27 cellular contexts compared by ENCODE assay signal in the genomic region with DNA sequence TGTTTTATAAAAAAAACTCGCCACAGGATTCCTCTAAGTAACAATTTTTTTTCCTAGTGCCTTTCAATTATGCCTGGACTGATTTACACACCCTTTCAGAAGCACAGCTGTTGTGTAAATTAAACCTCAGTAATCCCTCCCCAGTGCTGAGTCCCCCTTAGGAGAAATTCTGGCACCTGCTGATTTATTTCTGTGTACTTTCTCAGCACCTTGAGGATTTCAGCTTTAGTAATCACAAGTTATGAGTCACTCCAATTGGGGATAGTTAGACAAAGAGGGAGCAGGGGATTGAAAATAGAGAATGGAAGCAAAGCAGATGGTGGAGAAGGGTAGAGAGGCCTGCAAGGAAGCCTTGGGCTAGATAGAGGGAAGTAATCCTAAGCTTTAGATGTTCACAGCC.
DNase-seq lines count a peak whose midpoint lies in the region; ATAC-seq and TF ChIP-seq lines count a peak whose summit lies in the region.
"Had no signal": no experiment of that assay in that cellular context is flagged by ENCODE, and none has a peak within 500 bp of the region (broad histone marks: within the 10 kb centered on the region; RNA-seq: fewer than 3 reads in every experiment).

No MANE protein-coding gene starts in this region.

- no peaks in the 10 kb centered on the region for H3K9me3 ChIP-seq in RWPE2 (ENCODE audit: severe bottlenecking)
- H3K9me3 ChIP-seq: gastroesophageal sphincter had no signal

- no peak overlapping the region for H3K27ac Mint-ChIP-seq in mesothelial cell of epicardium
- H3K27ac Mint-ChIP-seq: activated naive CD8-positive, alpha-beta T cell treated with anti-CD3 and anti-CD28 coated beads, Interleukin-2, amount 10 ng/mL, durations not matched to agents 7 days and 5 days; CD8-positive, alpha-beta memory T cell; memory B cell; stimulated activated naive CD8-positive, alpha-beta T cell treated with anti-CD3 and anti-CD28 coated beads, Interleukin-15, amount 100 ng/mL, for 72 hours; T-cell had no signal

- H3K4me1 Mint-ChIP-seq in mesothelial cell of epicardium: peaks cover 7% of the 10 kb centered on the region
- H3K4me1 Mint-ChIP-seq: activated naive CD8-positive, alpha-beta T cell treated with anti-CD3 and anti-CD28 coated beads, Interleukin-2, amount 10 ng/mL, durations not matched to agents 7 days and 5 days; CD8-positive, alpha-beta memory T cell; naive B cell; stimulated activated naive CD8-positive, alpha-beta T cell treated with anti-CD3 and anti-CD28 coated beads, Interleukin-15, amount 100 ng/mL, for 72 hours; T-cell had no signal

- no peaks in the 10 kb centered on the region for H3K36me3 Mint-ChIP-seq in mesothelial cell of epicardium
- H3K36me3 Mint-ChIP-seq: activated naive CD8-positive, alpha-beta T cell treated with anti-CD3 and anti-CD28 coated beads, Interleukin-2, amount 10 ng/mL, durations not matched to agents 7 days and 5 days; naive B cell; T-cell had no signal

- TF ChIP-seq CTCF in RWPE2 (IDR thresholded peaks at IDR 0.05; ENCODE audit: poor library complexity, severe bottlenecking): no peak
- no peak for TF ChIP-seq CTCF in mesothelial cell of epicardium (IDR thresholded peaks at IDR 0.05; ENCODE audit: unreplicated experiment)

- H3K9me3 Mint-ChIP-seq in mesothelial cell of epicardium: no peaks in the 10 kb centered on the region
- H3K9me3 Mint-ChIP-seq: activated naive CD8-positive, alpha-beta T cell treated with anti-CD3 and anti-CD28 coated beads, Interleukin-2, amount 10 ng/mL, durations not matched to agents 7 days and 5 days; CD8-positive, alpha-beta memory T cell; memory B cell; naive B cell; stimulated activated naive CD8-positive, alpha-beta T cell treated with anti-CD3 and anti-CD28 coated beads, Interleukin-15, amount 100 ng/mL, for 72 hours; T-cell had no signal

- H3K27ac ChIP-seq in RWPE2 (ENCODE audit: poor library complexity, severe bottlenecking): no peak overlapping the region
- H3K27ac ChIP-seq: gastroesophageal sphincter had no signal

- peak; percentile 56; the same call in 2 of the 3 replicates for ATAC-seq in RWPE2 (ENCODE audit: low read depth)
- no peak for ATAC-seq in left ventricle myocardium superior
- no peak for ATAC-seq in GM21619 (IDR thresholded peaks at IDR 0.05; ENCODE audit: unreplicated experiment)
- ATAC-seq: gastroesophageal sphincter; stimulated activated naive CD8-positive, alpha-beta T cell treated with anti-CD3 and anti-CD28 coated beads, Interleukin-15, amount 100 ng/mL, for 72 hours; T-cell had no signal

- no peaks in the 10 kb centered on the region for H3K27me3 ChIP-seq in RWPE2 (ENCODE audit: insufficient read depth, poor library complexity, severe bottlenecking)
- H3K27me3 ChIP-seq: gastroesophageal sphincter had no signal

- intact Hi-C loops in left ventricle myocardium superior (cut with micrococcal nuclease): no loop called here

- DNase-seq in DMS 273 treated with DMSO at 0.1 percent for 48 hours (lab: John Stamatoyannopoulos, UW) (peak; percentile 46), NCI-H1417 (lab: John Stamatoyannopoulos, UW) (peak in 2 of 3 experiments; percentile 44 to 84), RWPE2 (ENCODE audit: low spot score) (no peak), myocyte (ENCODE audit: low read depth) (peak; percentile 64), mesothelial cell of epicardium (ENCODE audit: low spot score in 2 of 2, unreplicated experiment in 2 of 2) (no peak), DMS114 treated with DMSO at 0.1 percent for 48 hours (lab: John Stamatoyannopoulos, UW; ENCODE audit: unreplicated experiment) (no peak), left ventricle myocardium superior (no peak)
- DNase-seq: activated CD4-positive, alpha-beta T cell treated with anti-CD3 and anti-CD28 coated beads, Interleukin-2, amount 50 U/mL, for 1 hour; activated effector memory CD4-positive, alpha-beta T cell treated with Interleukin-2 at 50 U/mL for 16 hours; activated naive CD8-positive, alpha-beta T cell treated with anti-CD3 and anti-CD28 coated beads, Interleukin-2, amount 10 ng/mL, durations not matched to agents 7 days and 5 days; CD8-positive, alpha-beta memory T cell; effector CD8-positive, alpha-beta T cell; Kasumi-1; kidney; naive B cell; NCI-H1092 treated with DMSO at 0.1 percent for 48 hours; NCI-H526 treated with DMSO at 0.1 percent for 48 hours; nucleus accumbens; retina; SHP77; stimulated activated CD4-positive, alpha-beta T cell treated with anti-CD3 and anti-CD28 coated beads, Interleukin-12 subunit alpha, Interleukin-12 subunit beta, amount 100 ng/mL, for 4 hours; stimulated activated naive CD8-positive, alpha-beta T cell treated with anti-CD3 and anti-CD28 coated beads, Interleukin-15, amount 100 ng/mL, for 72 hours; T-cell; trophoblast cell had no signal

- peaks cover 4% of the 10 kb centered on the region for H3K27me3 Mint-ChIP-seq in mesothelial cell of epicardium (ENCODE audit: low read depth)
- H3K27me3 Mint-ChIP-seq: CD8-positive, alpha-beta memory T cell; memory B cell; naive B cell; stimulated activated naive CD8-positive, alpha-beta T cell treated with anti-CD3 and anti-CD28 coated beads, Interleukin-15, amount 100 ng/mL, for 72 hours; T-cell had no signal

- peaks cover 5% of the 10 kb centered on the region for H3K4me1 ChIP-seq in RWPE2 (ENCODE audit: insufficient read depth, poor library complexity, severe bottlenecking)
- H3K4me1 ChIP-seq: gastroesophageal sphincter had no signal

- H3K36me3 ChIP-seq in RWPE2 (ENCODE audit: low read depth): peaks cover 5% of the 10 kb centered on the region

- H3K4me3 ChIP-seq in RWPE2 (ENCODE audit: severe bottlenecking): no peak overlapping the region
- H3K4me3 ChIP-seq: gastroesophageal sphincter had no signal

- no peak overlapping the region for H3K4me3 Mint-ChIP-seq in mesothelial cell of epicardium
- H3K4me3 Mint-ChIP-seq: activated naive CD8-positive, alpha-beta T cell treated with anti-CD3 and anti-CD28 coated beads, Interleukin-2, amount 10 ng/mL, durations not matched to agents 7 days and 5 days; CD8-positive, alpha-beta memory T cell; memory B cell; stimulated activated naive CD8-positive, alpha-beta T cell treated with anti-CD3 and anti-CD28 coated beads, Interleukin-15, amount 100 ng/mL, for 72 hours; T-cell had no signal

Comparison
In these comparisons a context has a peak if more than half of its experiments do, and no peak if none do; other contexts are left out.
1. DNase-seq: peak in DMS 273 treated with DMSO at 0.1 percent for 48 hours (single experiment), NCI-H1417 (2 of 3) and myocyte (single experiment); none in RWPE2 (single experiment), mesothelial cell of epicardium (0 of 2), DMS114 treated with DMSO at 0.1 percent for 48 hours (single experiment) and left ventricle myocardium superior (single experiment).